8 cellular contexts compared by ENCODE assay signal in genomic region chr3:192819001-192819569, GRCh38.
A peak's percentile ranks its signal among the peaks of the same experiment; 100 is the strongest.
DNase-seq lines count a peak whose midpoint lies in the region; ATAC-seq and TF ChIP-seq lines count a peak whose summit lies in the region.

No MANE protein-coding gene starts in this region.

- no peaks in the 10 kb centered on the region for H3K36me3 ChIP-seq in SK-N-SH (replicated peaks in 1 of 2; ENCODE audit: control insufficient read depth in 1 of 2, insufficient read depth in 2 of 2, low read length in 1 of 2)
- no peaks in the 10 kb centered on the region for H3K36me3 ChIP-seq in effector memory CD4-positive, alpha-beta T cell (ENCODE audit: control insufficient read depth, insufficient read depth, low read length)

- peaks cover 36% of the 10 kb centered on the region for H3K79me2 ChIP-seq in SK-N-SH (ENCODE audit: insufficient read depth)

- no peaks in the 10 kb centered on the region for H3K27me3 ChIP-seq in SK-N-SH (ENCODE audit: insufficient read depth)
- H3K27me3 ChIP-seq in effector memory CD4-positive, alpha-beta T cell (replicated peaks; ENCODE audit: control insufficient read depth, insufficient read depth, low read length, poor library complexity, severe bottlenecking): no peaks in the 10 kb centered on the region

- H2AFZ ChIP-seq in SK-N-SH (ENCODE audit: low read depth): no peak overlapping the region

- peak in 1 of 2 experiments; percentile 44; a peak in 1 of 4 replicates for TF ChIP-seq EP300 in SK-N-SH (IDR thresholded peaks at IDR 0.05; ENCODE audit: borderline replicate concordance in 1 of 2, low read depth in 1 of 2, low read length in 1 of 2)

- ATAC-seq in GM21723 (IDR thresholded peaks at IDR 0.05; ENCODE audit: unreplicated experiment) (peak; percentile 61), GM19397 (IDR thresholded peaks at IDR 0.05; ENCODE audit: unreplicated experiment) (no peak)

- no peaks in the 10 kb centered on the region for H3K9me2 ChIP-seq in SK-N-SH

- H3K4me1 ChIP-seq in SK-N-SH (ENCODE audit: control insufficient read depth in 1 of 2, insufficient read depth in 2 of 2, low read depth in 1 of 2, low read length in 1 of 2): peaks cover 2 to 8% of the 10 kb centered on the region in 2 experiments; a peak in 2 of 4 replicates
- peaks cover 5% of the 10 kb centered on the region for H3K4me1 ChIP-seq in effector memory CD4-positive, alpha-beta T cell (ENCODE audit: control insufficient read depth, insufficient read depth, low read length, poor library complexity, severe bottlenecking)

- H3K9me3 ChIP-seq in SK-N-SH: no peaks in the 10 kb centered on the region
- H3K9me3 ChIP-seq in effector memory CD4-positive, alpha-beta T cell (ENCODE audit: control insufficient read depth, low read length): no peaks in the 10 kb centered on the region

- peak; percentile 34 for DNase-seq in AG04449 (ENCODE audit: low read depth, low spot score)
- no peak for DNase-seq in SK-N-SH
- DNase-seq in effector memory CD4-positive, alpha-beta T cell: peak; percentile 6 to 34 (median 8)
- peak; percentile 8 to 13 for DNase-seq in stimulated activated CD4-positive, alpha-beta T cell treated with anti-CD3 and anti-CD28 coated beads, Interleukin-1b, Interleukin-23, amount 100 ng/mL, for 4 hours (ENCODE audit: low read depth in 2 of 2)
- DNase-seq in NCI-H82 treated with DMSO at 0.1 percent for 48 hours (lab: John Stamatoyannopoulos, UW; ENCODE audit: unreplicated experiment): no peak
- DNase-seq in NCI-H510A treated with DMSO at 0.1 percent for 48 hours (lab: John Stamatoyannopoulos, UW): no peak

- no peak overlapping the region for H3K9ac ChIP-seq in SK-N-SH

- 43% methylated on average over 7 of the region's 7 CpGs for WGBS in SK-N-SH (ENCODE audit: low lambda C conversion rate)

- peaks cover 19% of the 10 kb centered on the region for H3F3A ChIP-seq in SK-N-SH (replicated peaks; ENCODE audit: insufficient read depth)

- POLR2A ChIA-PET in AG04449 (lab: Yijun Ruan, JAX): interaction anchor here (0.6 kb wide), 1 partner anchor 162 kb away, joined by 3 read pairs; no protein-coding TSS in a partner anchor
- POLR2A ChIA-PET in SK-N-SH (lab: Yijun Ruan, JAX): no interaction called here

- H4K20me1 ChIP-seq in SK-N-SH (ENCODE audit: insufficient read depth): peaks cover 5% of the 10 kb centered on the region; the same call in 1 of the 2 replicates

- peak overlapping the region; percentile 46 for H3K4me2 ChIP-seq in SK-N-SH

- TF ChIP-seq CTCF in AG04449 (IDR thresholded peaks at IDR 0.05; ENCODE audit: insufficient read depth, low read length, missing control alignments): no peak
- no peak for TF ChIP-seq CTCF in SK-N-SH (IDR thresholded peaks at IDR 0.05)

- CTCF ChIA-PET in AG04449 (lab: Yijun Ruan, JAX): interaction anchor here (1.9 to 29.0 kb wide), 3 partner anchors 14 to 222 kb away, joined by 6 to 678 read pairs (median 160); partner anchors contain the start of gene MB21D2
- CTCF ChIA-PET in SK-N-SH (lab: Yijun Ruan, JAX): interaction anchor here (5.7 kb wide), 1 partner anchor 222 kb away, joined by 138 read pairs; no protein-coding TSS in a partner anchor

- TF ChIP-seq RAD21 in SK-N-SH (IDR thresholded peaks at IDR 0.05; ENCODE audit: low read length): no peak

- H3K4me3 ChIP-seq in AG04449 (ENCODE audit: low read depth, low read length) (no peak overlapping the region), SK-N-SH (ENCODE audit: low read depth in 2 of 2, low read length in 1 of 2) (no peak overlapping the region)
- H3K4me3 ChIP-seq in effector memory CD4-positive, alpha-beta T cell (ENCODE audit: insufficient read depth, low read depth, low read length, poor library complexity, severe bottlenecking): no peak overlapping the region

- H3K27ac ChIP-seq in SK-N-SH (ENCODE audit: low read depth in 2 of 2, low read length in 1 of 2): peak overlapping the region in 1 of 2 experiments; percentile 63; a peak in 2 of 4 replicates
- peak overlapping the region; percentile 22 for H3K27ac ChIP-seq in effector memory CD4-positive, alpha-beta T cell (ENCODE audit: insufficient read depth, low read length, poor library complexity, severe bottlenecking)

TF ChIP-seq in SK-N-SH, 30 proteins besides CTCF, POLR2A, EP300 and RAD21 (continues in another document):
- TF ChIP-seq EZH2phosphoT487 (IDR thresholded peaks at IDR 0.05; ENCODE audit: borderline replicate concordance, low read depth) (no peak), RFX5 (IDR thresholded peaks at IDR 0.05; ENCODE audit: low read length) (no peak), NRF1 (IDR thresholded peaks at IDR 0.05; ENCODE audit: low read depth, low read length) (no peak), PBX3 (IDR thresholded peaks at IDR 0.05) (peak; percentile 54; the same call in 1 of the 2 replicates), NFIC (IDR thresholded peaks at IDR 0.05; ENCODE audit: borderline replicate concordance) (peak; percentile 37; the same call in 1 of the 2 replicates), CHD2 (IDR thresholded peaks at IDR 0.05; ENCODE audit: low read length, partially characterized antibody) (no peak)
- TF ChIP-seq, protein P1, sequence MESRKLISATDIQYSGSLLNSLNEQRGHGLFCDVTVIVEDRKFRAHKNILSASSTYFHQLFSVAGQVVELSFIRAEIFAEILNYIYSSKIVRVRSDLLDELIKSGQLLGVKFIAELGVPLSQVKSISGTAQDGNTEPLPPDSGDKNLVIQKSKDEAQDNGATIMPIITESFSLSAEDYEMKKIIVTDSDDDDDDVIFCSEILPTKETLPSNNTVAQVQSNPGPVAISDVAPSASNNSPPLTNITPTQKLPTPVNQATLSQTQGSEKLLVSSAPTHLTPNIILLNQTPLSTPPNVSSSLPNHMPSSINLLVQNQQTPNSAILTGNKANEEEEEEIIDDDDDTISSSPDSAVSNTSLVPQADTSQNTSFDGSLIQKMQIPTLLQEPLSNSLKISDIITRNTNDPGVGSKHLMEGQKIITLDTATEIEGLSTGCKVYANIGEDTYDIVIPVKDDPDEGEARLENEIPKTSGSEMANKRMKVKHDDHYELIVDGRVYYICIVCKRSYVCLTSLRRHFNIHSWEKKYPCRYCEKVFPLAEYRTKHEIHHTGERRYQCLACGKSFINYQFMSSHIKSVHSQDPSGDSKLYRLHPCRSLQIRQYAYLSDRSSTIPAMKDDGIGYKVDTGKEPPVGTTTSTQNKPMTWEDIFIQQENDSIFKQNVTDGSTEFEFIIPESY (IDR thresholded peaks at IDR 0.05; ENCODE audit: borderline replicate concordance, low read depth): no peak
- TF ChIP-seq, protein P2, sequence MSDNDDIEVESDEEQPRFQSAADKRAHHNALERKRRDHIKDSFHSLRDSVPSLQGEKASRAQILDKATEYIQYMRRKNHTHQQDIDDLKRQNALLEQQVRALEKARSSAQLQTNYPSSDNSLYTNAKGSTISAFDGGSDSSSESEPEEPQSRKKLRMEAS (IDR thresholded peaks at IDR 0.05; ENCODE audit: low read depth): peak; percentile 37; the same call in 1 of the 2 replicates
- TF ChIP-seq, protein P3, sequence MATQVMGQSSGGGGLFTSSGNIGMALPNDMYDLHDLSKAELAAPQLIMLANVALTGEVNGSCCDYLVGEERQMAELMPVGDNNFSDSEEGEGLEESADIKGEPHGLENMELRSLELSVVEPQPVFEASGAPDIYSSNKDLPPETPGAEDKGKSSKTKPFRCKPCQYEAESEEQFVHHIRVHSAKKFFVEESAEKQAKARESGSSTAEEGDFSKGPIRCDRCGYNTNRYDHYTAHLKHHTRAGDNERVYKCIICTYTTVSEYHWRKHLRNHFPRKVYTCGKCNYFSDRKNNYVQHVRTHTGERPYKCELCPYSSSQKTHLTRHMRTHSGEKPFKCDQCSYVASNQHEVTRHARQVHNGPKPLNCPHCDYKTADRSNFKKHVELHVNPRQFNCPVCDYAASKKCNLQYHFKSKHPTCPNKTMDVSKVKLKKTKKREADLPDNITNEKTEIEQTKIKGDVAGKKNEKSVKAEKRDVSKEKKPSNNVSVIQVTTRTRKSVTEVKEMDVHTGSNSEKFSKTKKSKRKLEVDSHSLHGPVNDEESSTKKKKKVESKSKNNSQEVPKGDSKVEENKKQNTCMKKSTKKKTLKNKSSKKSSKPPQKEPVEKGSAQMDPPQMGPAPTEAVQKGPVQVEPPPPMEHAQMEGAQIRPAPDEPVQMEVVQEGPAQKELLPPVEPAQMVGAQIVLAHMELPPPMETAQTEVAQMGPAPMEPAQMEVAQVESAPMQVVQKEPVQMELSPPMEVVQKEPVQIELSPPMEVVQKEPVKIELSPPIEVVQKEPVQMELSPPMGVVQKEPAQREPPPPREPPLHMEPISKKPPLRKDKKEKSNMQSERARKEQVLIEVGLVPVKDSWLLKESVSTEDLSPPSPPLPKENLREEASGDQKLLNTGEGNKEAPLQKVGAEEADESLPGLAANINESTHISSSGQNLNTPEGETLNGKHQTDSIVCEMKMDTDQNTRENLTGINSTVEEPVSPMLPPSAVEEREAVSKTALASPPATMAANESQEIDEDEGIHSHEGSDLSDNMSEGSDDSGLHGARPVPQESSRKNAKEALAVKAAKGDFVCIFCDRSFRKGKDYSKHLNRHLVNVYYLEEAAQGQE (IDR thresholded peaks at IDR 0.05; ENCODE audit: low read depth, low read length): peak; percentile 39; the same call in 1 of the 2 replicates
- TF ChIP-seq, protein P4, sequence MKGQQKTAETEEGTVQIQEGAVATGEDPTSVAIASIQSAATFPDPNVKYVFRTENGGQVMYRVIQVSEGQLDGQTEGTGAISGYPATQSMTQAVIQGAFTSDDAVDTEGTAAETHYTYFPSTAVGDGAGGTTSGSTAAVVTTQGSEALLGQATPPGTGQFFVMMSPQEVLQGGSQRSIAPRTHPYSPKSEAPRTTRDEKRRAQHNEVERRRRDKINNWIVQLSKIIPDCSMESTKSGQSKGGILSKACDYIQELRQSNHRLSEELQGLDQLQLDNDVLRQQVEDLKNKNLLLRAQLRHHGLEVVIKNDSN (IDR thresholded peaks at IDR 0.05; ENCODE audit: borderline replicate concordance, low read depth): no peak

Comparison
In these comparisons a context has a peak if more than half of its experiments do, and no peak if none do; other contexts are left out.
1. DNase-seq: peak in AG04449 (single experiment), effector memory CD4-positive, alpha-beta T cell (3 of 3) and stimulated activated CD4-positive, alpha-beta T cell treated with anti-CD3 and anti-CD28 coated beads, Interleukin-1b, Interleukin-23, amount 100 ng/mL, for 4 hours (2 of 2); none in SK-N-SH (single experiment), NCI-H82 treated with DMSO at 0.1 percent for 48 hours (single experiment) and NCI-H510A treated with DMSO at 0.1 percent for 48 hours (single experiment).